In the genomic region with DNA sequence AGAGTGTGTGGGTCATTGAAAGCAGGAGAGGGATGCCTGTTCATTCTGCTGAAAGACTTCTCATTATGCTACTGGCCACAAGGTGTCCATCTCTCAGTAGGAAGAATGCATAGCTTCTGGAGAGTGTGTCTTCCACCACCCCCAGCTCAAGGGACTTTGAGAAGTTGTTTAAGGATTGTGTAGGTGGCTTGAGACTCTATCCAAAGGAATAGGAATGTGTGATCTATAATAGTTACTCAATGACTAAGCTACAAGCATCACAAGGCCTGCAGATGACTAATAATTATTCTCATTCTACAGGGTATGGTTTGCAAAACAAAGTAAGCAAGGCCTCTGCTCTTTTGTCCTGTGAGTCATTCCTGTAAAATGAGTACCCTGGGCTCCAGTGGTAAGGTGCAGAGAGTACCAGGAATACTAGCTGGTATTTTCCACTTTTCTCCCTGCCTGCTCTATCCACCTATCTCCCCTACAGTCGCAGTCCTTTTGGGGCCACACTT, we compare ENCODE assay signal across 1 cellular context.
TF ChIP-seq lines count a peak whose summit lies in the region.

No MANE protein-coding gene starts in this region.

TF ChIP-seq in HepG2, 621 proteins besides CTCF, POLR2A, EP300 and RAD21 (continued from another document):
- TF ChIP-seq, protein P1, sequence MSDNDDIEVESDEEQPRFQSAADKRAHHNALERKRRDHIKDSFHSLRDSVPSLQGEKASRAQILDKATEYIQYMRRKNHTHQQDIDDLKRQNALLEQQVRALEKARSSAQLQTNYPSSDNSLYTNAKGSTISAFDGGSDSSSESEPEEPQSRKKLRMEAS (IDR thresholded peaks at IDR 0.05): no peak
- no peak; the same call in 1 of the 2 replicates for TF ChIP-seq DPF2 (CRISPR knock-in tag; IDR thresholded peaks at IDR 0.05; ENCODE audit: borderline replicate concordance, low read depth)
- TF ChIP-seq CERS6 (CRISPR knock-in tag; IDR thresholded peaks at IDR 0.05): no peak
- TF ChIP-seq FOSL2 (CRISPR knock-in tag; IDR thresholded peaks at IDR 0.05): peak; percentile 94
- no peak for TF ChIP-seq IKZF5 (CRISPR knock-in tag; IDR thresholded peaks at IDR 0.05)
